1 cellular context compared by ENCODE assay signal in genomic region chr7:123534383-123535260, GRCh38.
TF ChIP-seq lines count a peak whose summit lies in the region.

Gene IQUB, minus strand, starts transcription at chr7:123534595. Its CDS starts 22,255 bp downstream, at chr7:123512340.

TF ChIP-seq in HepG2, 621 proteins besides CTCF, POLR2A, EP300 and RAD21 (continued from another document and continues in another):
- TF ChIP-seq KDM5B (CRISPR knock-in tag; IDR thresholded peaks at IDR 0.05; ENCODE audit: borderline replicate concordance) (no peak), THRA (CRISPR knock-in tag; IDR thresholded peaks at IDR 0.05; ENCODE audit: borderline replicate concordance) (no peak), MLLT10 (CRISPR knock-in tag; IDR thresholded peaks at IDR 0.05) (no peak), ZNF549 (CRISPR knock-in tag; IDR thresholded peaks at IDR 0.05) (no peak), CENPT (CRISPR knock-in tag; IDR thresholded peaks at IDR 0.05; ENCODE audit: low read depth) (no peak), ATF4 (CRISPR knock-in tag; IDR thresholded peaks at IDR 0.05) (no peak), HDAC2 (CRISPR knock-in tag; IDR thresholded peaks at IDR 0.05) (no peak), ZNF44 (CRISPR knock-in tag; IDR thresholded peaks at IDR 0.05) (no peak), ZNF570 (CRISPR knock-in tag; IDR thresholded peaks at IDR 0.05; ENCODE audit: borderline replicate concordance) (no peak), TBP (CRISPR knock-in tag; IDR thresholded peaks at IDR 0.05) (no peak), CBX5 (CRISPR knock-in tag; IDR thresholded peaks at IDR 0.05; ENCODE audit: borderline replicate concordance) (no peak), ATF7-NPFF (CRISPR knock-in tag; IDR thresholded peaks at IDR 0.05; ENCODE audit: low read depth) (no peak), POLR2G (IDR thresholded peaks at IDR 0.05; ENCODE audit: low read depth, low read length) (peak; percentile 53; the same call in 1 of the 2 replicates), ZNF556 (CRISPR knock-in tag; IDR thresholded peaks at IDR 0.05; ENCODE audit: borderline replicate concordance) (no peak), ZNF121 (CRISPR knock-in tag; IDR thresholded peaks at IDR 0.05) (no peak), ZNF546 (CRISPR knock-in tag; conservative IDR thresholded peaks at IDR 0.05) (no peak), BORCS8-MEF2B (CRISPR knock-in tag; IDR thresholded peaks at IDR 0.05) (no peak), HMGA1 (CRISPR knock-in tag; conservative IDR thresholded peaks at IDR 0.05) (no peak), ZNF883 (CRISPR knock-in tag; IDR thresholded peaks at IDR 0.05; ENCODE audit: not compliant biosample characterization) (no peak), HMG20A (CRISPR knock-in tag; IDR thresholded peaks at IDR 0.05; ENCODE audit: borderline replicate concordance) (no peak), ZNF382 (CRISPR knock-in tag; IDR thresholded peaks at IDR 0.05; ENCODE audit: borderline replicate concordance) (no peak), KAT7 (CRISPR knock-in tag; IDR thresholded peaks at IDR 0.05; ENCODE audit: borderline replicate concordance) (no peak), NR2C2 (CRISPR knock-in tag; IDR thresholded peaks at IDR 0.05; ENCODE audit: borderline replicate concordance) (no peak), SMARCE1 (IDR thresholded peaks at IDR 0.05; ENCODE audit: borderline replicate concordance) (no peak), ZNF780A (CRISPR knock-in tag; IDR thresholded peaks at IDR 0.05) (no peak), FOXK2 (IDR thresholded peaks at IDR 0.05) (peak; percentile 38; the same call in 1 of the 2 replicates), ZNF891 (CRISPR knock-in tag; IDR thresholded peaks at IDR 0.05) (no peak), TCF12 (IDR thresholded peaks at IDR 0.05) (no peak), TCF12 (CRISPR knock-in tag; IDR thresholded peaks at IDR 0.05) (no peak), ZNF768 (CRISPR knock-in tag; IDR thresholded peaks at IDR 0.05) (no peak), ZNF772 (CRISPR knock-in tag; IDR thresholded peaks at IDR 0.05) (0 out of 2 replicates have a peak, but pooled peaks have one; percentile 16), ZNF598 (CRISPR knock-in tag; IDR thresholded peaks at IDR 0.05; ENCODE audit: borderline replicate concordance) (no peak), THAP11 (CRISPR knock-in tag; IDR thresholded peaks at IDR 0.05) (0 out of 2 replicates have a peak, but pooled peaks have one; percentile 42), ELF4 (CRISPR knock-in tag; IDR thresholded peaks at IDR 0.05; ENCODE audit: borderline replicate concordance) (no peak), NCOA1 (CRISPR knock-in tag; IDR thresholded peaks at IDR 0.05) (no peak), ZNF850 (CRISPR knock-in tag; conservative IDR thresholded peaks at IDR 0.05) (no peak), PHF8 (CRISPR knock-in tag; IDR thresholded peaks at IDR 0.05) (peak; percentile 29; the same call in 1 of the 2 replicates), ZFAT (CRISPR knock-in tag; conservative IDR thresholded peaks at IDR 0.05) (no peak), ZSCAN22 (CRISPR knock-in tag; IDR thresholded peaks at IDR 0.05) (no peak), ZNF251 (CRISPR knock-in tag; IDR thresholded peaks at IDR 0.05) (no peak), RFX1 (IDR thresholded peaks at IDR 0.05) (peak; percentile 68), ZFYVE20 (CRISPR knock-in tag; IDR thresholded peaks at IDR 0.05; ENCODE audit: borderline replicate concordance, low read depth) (no peak), ZNF737 (CRISPR knock-in tag; IDR thresholded peaks at IDR 0.05; ENCODE audit: borderline replicate concordance) (no peak), JUN (CRISPR knock-in tag; IDR thresholded peaks at IDR 0.05) (no peak), CBX2 (IDR thresholded peaks at IDR 0.05; ENCODE audit: low read depth, low read length) (no peak), CBX2 (CRISPR knock-in tag; IDR thresholded peaks at IDR 0.05; ENCODE audit: low read depth) (no peak), GRHL1 (CRISPR knock-in tag; conservative IDR thresholded peaks at IDR 0.05) (no peak), MXI1 (IDR thresholded peaks at IDR 0.05; ENCODE audit: borderline replicate concordance, low read depth, low read length) (peak; percentile 59; the same call in 1 of the 3 replicates)
- TF ChIP-seq, protein P1, sequence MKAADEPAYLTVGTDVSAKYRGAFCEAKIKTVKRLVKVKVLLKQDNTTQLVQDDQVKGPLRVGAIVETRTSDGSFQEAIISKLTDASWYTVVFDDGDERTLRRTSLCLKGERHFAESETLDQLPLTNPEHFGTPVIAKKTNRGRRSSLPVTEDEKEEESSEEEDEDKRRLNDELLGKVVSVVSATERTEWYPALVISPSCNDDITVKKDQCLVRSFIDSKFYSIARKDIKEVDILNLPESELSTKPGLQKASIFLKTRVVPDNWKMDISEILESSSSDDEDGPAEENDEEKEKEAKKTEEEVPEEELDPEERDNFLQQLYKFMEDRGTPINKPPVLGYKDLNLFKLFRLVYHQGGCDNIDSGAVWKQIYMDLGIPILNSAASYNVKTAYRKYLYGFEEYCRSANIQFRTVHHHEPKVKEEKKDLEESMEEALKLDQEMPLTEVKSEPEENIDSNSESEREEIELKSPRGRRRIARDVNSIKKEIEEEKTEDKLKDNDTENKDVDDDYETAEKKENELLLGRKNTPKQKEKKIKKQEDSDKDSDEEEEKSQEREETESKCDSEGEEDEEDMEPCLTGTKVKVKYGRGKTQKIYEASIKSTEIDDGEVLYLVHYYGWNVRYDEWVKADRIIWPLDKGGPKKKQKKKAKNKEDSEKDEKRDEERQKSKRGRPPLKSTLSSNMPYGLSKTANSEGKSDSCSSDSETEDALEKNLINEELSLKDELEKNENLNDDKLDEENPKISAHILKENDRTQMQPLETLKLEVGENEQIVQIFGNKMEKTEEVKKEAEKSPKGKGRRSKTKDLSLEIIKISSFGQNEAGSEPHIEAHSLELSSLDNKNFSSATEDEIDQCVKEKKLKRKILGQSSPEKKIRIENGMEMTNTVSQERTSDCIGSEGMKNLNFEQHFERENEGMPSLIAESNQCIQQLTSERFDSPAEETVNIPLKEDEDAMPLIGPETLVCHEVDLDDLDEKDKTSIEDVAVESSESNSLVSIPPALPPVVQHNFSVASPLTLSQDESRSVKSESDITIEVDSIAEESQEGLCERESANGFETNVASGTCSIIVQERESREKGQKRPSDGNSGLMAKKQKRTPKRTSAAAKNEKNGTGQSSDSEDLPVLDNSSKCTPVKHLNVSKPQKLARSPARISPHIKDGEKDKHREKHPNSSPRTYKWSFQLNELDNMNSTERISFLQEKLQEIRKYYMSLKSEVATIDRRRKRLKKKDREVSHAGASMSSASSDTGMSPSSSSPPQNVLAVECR (CRISPR knock-in tag; IDR thresholded peaks at IDR 0.05; ENCODE audit: borderline replicate concordance), result peak; percentile 77
- TF ChIP-seq, protein P2, sequence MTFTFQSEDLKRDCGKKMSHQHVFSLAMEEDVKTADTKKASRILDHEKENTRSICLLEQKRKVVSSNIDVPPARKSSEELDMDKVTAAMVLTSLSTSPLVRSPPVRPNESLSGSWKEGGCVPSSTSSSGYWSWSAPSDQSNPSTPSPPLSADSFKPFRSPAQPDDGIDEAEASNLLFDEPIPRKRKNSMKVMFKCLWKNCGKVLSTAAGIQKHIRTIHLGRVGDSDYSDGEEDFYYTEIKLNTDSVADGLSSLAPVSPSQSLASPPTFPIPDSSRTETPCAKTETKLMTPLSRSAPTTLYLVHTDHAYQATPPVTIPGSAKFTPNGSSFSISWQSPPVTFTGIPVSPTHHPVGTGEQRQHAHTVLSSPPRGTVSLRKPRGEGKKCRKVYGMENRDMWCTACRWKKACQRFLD (CRISPR knock-in tag; IDR thresholded peaks at IDR 0.05; ENCODE audit: borderline replicate concordance), result no peak
- TF ChIP-seq, protein P3, sequence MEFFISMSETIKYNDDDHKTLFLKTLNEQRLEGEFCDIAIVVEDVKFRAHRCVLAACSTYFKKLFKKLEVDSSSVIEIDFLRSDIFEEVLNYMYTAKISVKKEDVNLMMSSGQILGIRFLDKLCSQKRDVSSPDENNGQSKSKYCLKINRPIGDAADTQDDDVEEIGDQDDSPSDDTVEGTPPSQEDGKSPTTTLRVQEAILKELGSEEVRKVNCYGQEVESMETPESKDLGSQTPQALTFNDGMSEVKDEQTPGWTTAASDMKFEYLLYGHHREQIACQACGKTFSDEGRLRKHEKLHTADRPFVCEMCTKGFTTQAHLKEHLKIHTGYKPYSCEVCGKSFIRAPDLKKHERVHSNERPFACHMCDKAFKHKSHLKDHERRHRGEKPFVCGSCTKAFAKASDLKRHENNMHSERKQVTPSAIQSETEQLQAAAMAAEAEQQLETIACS (CRISPR knock-in tag; IDR thresholded peaks at IDR 0.05), result no peak
- TF ChIP-seq, protein P4, sequence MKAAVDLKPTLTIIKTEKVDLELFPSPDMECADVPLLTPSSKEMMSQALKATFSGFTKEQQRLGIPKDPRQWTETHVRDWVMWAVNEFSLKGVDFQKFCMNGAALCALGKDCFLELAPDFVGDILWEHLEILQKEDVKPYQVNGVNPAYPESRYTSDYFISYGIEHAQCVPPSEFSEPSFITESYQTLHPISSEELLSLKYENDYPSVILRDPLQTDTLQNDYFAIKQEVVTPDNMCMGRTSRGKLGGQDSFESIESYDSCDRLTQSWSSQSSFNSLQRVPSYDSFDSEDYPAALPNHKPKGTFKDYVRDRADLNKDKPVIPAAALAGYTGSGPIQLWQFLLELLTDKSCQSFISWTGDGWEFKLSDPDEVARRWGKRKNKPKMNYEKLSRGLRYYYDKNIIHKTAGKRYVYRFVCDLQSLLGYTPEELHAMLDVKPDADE (CRISPR knock-in tag; IDR thresholded peaks at IDR 0.05), result no peak
- TF ChIP-seq, protein P5, sequence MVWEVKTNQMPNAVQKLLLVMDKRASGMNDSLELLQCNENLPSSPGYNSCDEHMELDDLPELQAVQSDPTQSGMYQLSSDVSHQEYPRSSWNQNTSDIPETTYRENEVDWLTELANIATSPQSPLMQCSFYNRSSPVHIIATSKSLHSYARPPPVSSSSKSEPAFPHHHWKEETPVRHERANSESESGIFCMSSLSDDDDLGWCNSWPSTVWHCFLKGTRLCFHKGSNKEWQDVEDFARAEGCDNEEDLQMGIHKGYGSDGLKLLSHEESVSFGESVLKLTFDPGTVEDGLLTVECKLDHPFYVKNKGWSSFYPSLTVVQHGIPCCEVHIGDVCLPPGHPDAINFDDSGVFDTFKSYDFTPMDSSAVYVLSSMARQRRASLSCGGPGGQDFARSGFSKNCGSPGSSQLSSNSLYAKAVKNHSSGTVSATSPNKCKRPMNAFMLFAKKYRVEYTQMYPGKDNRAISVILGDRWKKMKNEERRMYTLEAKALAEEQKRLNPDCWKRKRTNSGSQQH (CRISPR knock-in tag; IDR thresholded peaks at IDR 0.05; ENCODE audit: low read depth), result 0 out of 2 replicates have a peak, but pooled peaks have one; percentile 18
- TF ChIP-seq, protein P6, sequence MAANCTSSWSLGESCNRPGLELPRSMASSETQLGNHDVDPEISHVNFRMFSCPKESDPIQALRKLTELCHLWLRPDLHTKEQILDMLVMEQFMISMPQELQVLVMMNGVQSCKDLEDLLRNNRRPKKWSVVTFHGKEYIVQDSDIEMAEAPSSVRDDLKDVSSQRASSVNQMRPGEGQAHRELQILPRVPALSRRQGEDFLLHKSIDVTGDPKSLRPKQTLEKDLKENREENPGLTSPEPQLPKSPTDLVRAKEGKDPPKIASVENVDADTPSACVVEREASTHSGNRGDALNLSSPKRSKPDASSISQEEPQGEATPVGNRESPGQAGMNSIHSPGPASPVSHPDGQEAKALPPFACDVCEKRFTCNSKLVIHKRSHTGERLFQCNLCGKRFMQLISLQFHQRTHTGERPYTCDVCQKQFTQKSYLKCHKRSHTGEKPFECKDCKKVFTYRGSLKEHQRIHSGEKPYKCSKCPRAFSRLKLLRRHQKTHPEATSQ (CRISPR knock-in tag; IDR thresholded peaks at IDR 0.05; ENCODE audit: borderline replicate concordance), result no peak
- TF ChIP-seq, protein P7, sequence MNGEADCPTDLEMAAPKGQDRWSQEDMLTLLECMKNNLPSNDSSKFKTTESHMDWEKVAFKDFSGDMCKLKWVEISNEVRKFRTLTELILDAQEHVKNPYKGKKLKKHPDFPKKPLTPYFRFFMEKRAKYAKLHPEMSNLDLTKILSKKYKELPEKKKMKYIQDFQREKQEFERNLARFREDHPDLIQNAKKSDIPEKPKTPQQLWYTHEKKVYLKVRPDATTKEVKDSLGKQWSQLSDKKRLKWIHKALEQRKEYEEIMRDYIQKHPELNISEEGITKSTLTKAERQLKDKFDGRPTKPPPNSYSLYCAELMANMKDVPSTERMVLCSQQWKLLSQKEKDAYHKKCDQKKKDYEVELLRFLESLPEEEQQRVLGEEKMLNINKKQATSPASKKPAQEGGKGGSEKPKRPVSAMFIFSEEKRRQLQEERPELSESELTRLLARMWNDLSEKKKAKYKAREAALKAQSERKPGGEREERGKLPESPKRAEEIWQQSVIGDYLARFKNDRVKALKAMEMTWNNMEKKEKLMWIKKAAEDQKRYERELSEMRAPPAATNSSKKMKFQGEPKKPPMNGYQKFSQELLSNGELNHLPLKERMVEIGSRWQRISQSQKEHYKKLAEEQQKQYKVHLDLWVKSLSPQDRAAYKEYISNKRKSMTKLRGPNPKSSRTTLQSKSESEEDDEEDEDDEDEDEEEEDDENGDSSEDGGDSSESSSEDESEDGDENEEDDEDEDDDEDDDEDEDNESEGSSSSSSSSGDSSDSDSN (CRISPR knock-in tag; IDR thresholded peaks at IDR 0.05), result no peak
